20 cellular contexts compared by ENCODE assay signal in the genomic region with DNA sequence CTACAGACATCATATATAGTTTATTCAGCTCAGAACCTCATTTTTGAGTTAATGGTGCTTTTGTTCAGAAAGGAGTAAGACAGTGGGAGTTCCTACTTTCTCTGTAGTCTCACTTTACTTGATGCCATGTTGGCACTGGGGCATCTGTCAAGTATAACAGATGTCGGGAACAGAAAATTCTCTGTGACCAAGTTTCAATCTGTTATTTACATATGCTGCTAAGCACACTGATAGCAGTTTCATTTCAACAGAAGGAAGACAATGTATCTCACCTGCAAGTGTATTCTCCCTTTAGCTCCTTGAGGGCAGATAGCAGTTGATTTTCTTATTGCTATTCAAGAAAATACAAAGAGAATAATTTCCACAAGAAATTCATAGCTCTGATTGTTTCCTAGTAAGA.
"Had no signal": no experiment of that assay in that cellular context is flagged by ENCODE, and none has a peak within 500 bp of the region (broad histone marks: within the 10 kb centered on the region; RNA-seq: fewer than 3 reads in every experiment).

No MANE protein-coding gene starts in this region.

- ATAC-seq: effector memory CD8-positive, alpha-beta T cell; gastrocnemius medialis; left cardiac atrium; lower lobe of right lung; natural killer cell had no signal

- H3K4me2 ChIP-seq: neural progenitor cell had no signal

- H3K9me3 ChIP-seq: esophagus muscularis mucosa, gastrocnemius medialis, lower lobe of right lung, ovary, right atrium auricular region, thyroid gland had no signal

- H3K36me3 ChIP-seq: esophagus muscularis mucosa, gastrocnemius medialis, left ventricle myocardium inferior, lower lobe of right lung, neural progenitor cell, ovary, right atrium auricular region, sigmoid colon, suprapubic skin, thyroid gland had no signal

- H3K4me3 ChIP-seq: esophagus muscularis mucosa, gastrocnemius medialis, left ventricle myocardium inferior, lower lobe of right lung, neural progenitor cell, ovary, right atrium auricular region, sigmoid colon, skin epidermis, suprapubic skin, thyroid gland had no signal

- DNase-seq: effector memory CD8-positive, alpha-beta T cell; gastrocnemius medialis; immature natural killer cell; kidney; left cardiac atrium; left ventricle myocardium inferior; lower lobe of right lung; natural killer cell; nucleus accumbens; ovary; sigmoid colon; stimulated activated CD4-positive, alpha-beta T cell treated with anti-CD3 and anti-CD28 coated beads, Interleukin-2, amount 100 ng/mL, for 24 hours; stimulated activated naive CD4-positive, alpha-beta T cell; thyroid gland had no signal

- H3K4me1 ChIP-seq: esophagus muscularis mucosa, gastrocnemius medialis, lower lobe of right lung, neural progenitor cell, right atrium auricular region, sigmoid colon, suprapubic skin, thyroid gland had no signal

- H3K27ac ChIP-seq: epithelial cell of prostate, esophagus muscularis mucosa, gastrocnemius medialis, left ventricle myocardium inferior, lower lobe of right lung, neural progenitor cell, ovary, right atrium auricular region, sigmoid colon, skin epidermis, suprapubic skin, thyroid gland had no signal

- H3K27me3 ChIP-seq: esophagus muscularis mucosa, gastrocnemius medialis, neural progenitor cell, ovary, right atrium auricular region, sigmoid colon, suprapubic skin, thyroid gland had no signal

- H3K9ac ChIP-seq: neural progenitor cell had no signal

- H2AFZ ChIP-seq: neural progenitor cell had no signal
